ENCODE assay signal across 8 cellular contexts in the genomic region with DNA sequence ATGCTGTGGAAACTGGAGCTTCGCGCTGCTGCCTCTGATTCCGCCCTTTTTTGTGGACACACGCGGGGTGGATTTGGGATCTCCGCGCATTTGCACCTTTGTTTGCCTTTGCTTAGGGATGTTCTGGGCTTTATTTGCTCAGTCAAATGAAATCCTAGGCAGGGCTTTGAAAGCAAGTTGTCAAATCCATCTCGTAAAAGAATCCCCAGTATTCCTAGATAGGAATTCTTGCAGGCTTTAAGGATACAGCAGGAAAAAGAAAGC. TPM values are rescaled to one million over a fixed set of nuclear protein-coding genes. Genes with fewer than 3 reads are reported as not detected.
DNase-seq lines count a peak whose midpoint lies in the region; ATAC-seq and TF ChIP-seq lines count a peak whose summit lies in the region.

No MANE protein-coding gene starts in this region.

- DNase-seq in A673 (ENCODE audit: low spot score) (no peak), caudate nucleus (lab: John Stamatoyannopoulos, UW) (peak in 1 of 61 donors; percentile 31), hippocampal formation (lab: John Stamatoyannopoulos, UW) (no peak), medulla oblongata (ENCODE audit: extremely low spot score) (no peak), SHP77 treated with DMSO at 0.1 percent for 48 hours (lab: John Stamatoyannopoulos, UW) (no peak)

- no peak for TF ChIP-seq RAD21 in Ishikawa (IDR thresholded peaks at IDR 0.05; ENCODE audit: low read depth)

- peak overlapping the region; percentile 81 for H3K9ac ChIP-seq in muscle layer of colon (ENCODE audit: low read length)

- POLR2A ChIA-PET in A673 (lab: Charles Lee; ENCODE audit: low non-redundant PET), result no interaction called here

- peaks cover 15% of the 10 kb centered on the region for H3K4me1 ChIP-seq in A673 (ENCODE audit: insufficient read depth, low read length, poor library complexity, severe bottlenecking)
- peaks cover 29% of the 10 kb centered on the region for H3K4me1 ChIP-seq in muscle layer of colon (ENCODE audit: insufficient read depth, low read length)

- H3K4me3 ChIP-seq in A673 (ENCODE audit: low read depth, low read length, poor library complexity, severe bottlenecking), result peak overlapping the region; percentile 74
- H3K4me3 ChIP-seq in muscle layer of colon (ENCODE audit: low read depth in 1 of 2, low read length in 2 of 2), result peak overlapping the region; percentile 82 to 99

- no peaks in the 10 kb centered on the region for H3K27me3 ChIP-seq in A673 (replicated peaks; ENCODE audit: insufficient read depth, low read depth, low read length, poor library complexity)
- H3K27me3 ChIP-seq in muscle layer of colon (ENCODE audit: control insufficient read depth in 1 of 2, insufficient read depth in 2 of 2, low read length in 2 of 2), result no peaks in the 10 kb centered on the region

- CTCF ChIA-PET in A673 (lab: Charles Lee), result interaction anchor here (0.6 kb wide), 1 partner anchor 47 kb away, joined by 3 read pairs; no protein-coding TSS in a partner anchor

- ATAC-seq in HG02588 (IDR thresholded peaks at IDR 0.05; ENCODE audit: unreplicated experiment), result no peak

- no peaks in the 10 kb centered on the region for H3K36me3 ChIP-seq in A673 (ENCODE audit: insufficient read depth, low read length, poor library complexity, severe bottlenecking)
- H3K36me3 ChIP-seq in muscle layer of colon (ENCODE audit: insufficient read depth, low read length), result no peaks in the 10 kb centered on the region

- intact Hi-C loops in A673 (cut with micrococcal nuclease; ENCODE audit: unreplicated experiment), result no loop called here

- H3K9me3 ChIP-seq in A673 (ENCODE audit: low read depth, low read length, poor library complexity, severe bottlenecking) (no peaks in the 10 kb centered on the region), muscle layer of colon (ENCODE audit: low read length) (no peaks in the 10 kb centered on the region)

- BruUV-seq in A673 (replicated peaks; lab: Mats Ljungman, UMichigan), result no TSS peak

- no peak for TF ChIP-seq EP300 in Ishikawa (IDR thresholded peaks at IDR 0.05; ENCODE audit: borderline replicate concordance)

- no peak for TF ChIP-seq CTCF in A673 (conservative IDR thresholded peaks at IDR 0.05; ENCODE audit: low read depth, low read length)

- peak overlapping the region; percentile 93 for H3K27ac ChIP-seq in A673 (ENCODE audit: low read depth, low read length, poor library complexity, severe bottlenecking)
- H3K27ac ChIP-seq in caudate nucleus (ENCODE audit: low read depth, low read length), result peak overlapping the region; percentile 99
- H3K27ac ChIP-seq in muscle layer of colon (ENCODE audit: low read depth, low read length), result peak overlapping the region; percentile 90

TF ChIP-seq in Ishikawa, 13 proteins besides CTCF, POLR2A, EP300 and RAD21:
- TF ChIP-seq CREB1 (IDR thresholded peaks at IDR 0.05; ENCODE audit: low read depth), result no peak
- no peak for TF ChIP-seq YY1 (IDR thresholded peaks at IDR 0.05; ENCODE audit: low read depth)
- TF ChIP-seq NFIC (IDR thresholded peaks at IDR 0.05), result no peak
- no peak for TF ChIP-seq TAF1 (IDR thresholded peaks at IDR 0.05; ENCODE audit: low read depth)
- no peak for TF ChIP-seq ZBTB7A (IDR thresholded peaks at IDR 0.05; ENCODE audit: low read depth)
- no peak for TF ChIP-seq TCF12 (IDR thresholded peaks at IDR 0.05; ENCODE audit: low read depth)
- TF ChIP-seq USF1 (IDR thresholded peaks at IDR 0.05), result no peak
- 0 out of 2 replicates have a peak, but pooled peaks have one; percentile 28 for TF ChIP-seq MAX (IDR thresholded peaks at IDR 0.05)
- TF ChIP-seq EGR1 (IDR thresholded peaks at IDR 0.05), result no peak

RNA-seq across cellular contexts. Expression of gene CEP57L1, which starts 0.4 kb away (rescaled TPM):
- total RNA-seq in A673 (2021), result 25.7 and 33.6 TPM in 2 replicates

RNA-seq across cellular contexts. Expression of gene SESN1, which starts 1.1 kb away (rescaled TPM):
- 3.4 and 4.1 TPM in 2 replicates for total RNA-seq in A673 (2021)
